ENCODE assay signal across 11 cellular contexts in genomic region chr2:98378901-98379300, GRCh38. TPM values are rescaled to one million over a fixed set of nuclear protein-coding genes. Genes with fewer than 3 reads are reported as not detected.
DNase-seq lines count a peak whose midpoint lies in the region; ATAC-seq and TF ChIP-seq lines count a peak whose summit lies in the region.
"Had no signal": no experiment of that assay in that cellular context is flagged by ENCODE, and none has a peak within 500 bp of the region (broad histone marks: within the 10 kb centered on the region; RNA-seq: fewer than 3 reads in every experiment).

No MANE protein-coding gene starts in this region.

- H3K4me3 Mint-ChIP-seq in stimulated activated naive B cell treated with anti-CD40 and anti-IgM and Interleukin-4, amounts not matched to agents 10 μg/mL and 1 μg/mL and 100 μg/mL, for 72 hours: no peak overlapping the region
- H3K4me3 Mint-ChIP-seq: natural killer cell treated with Interleukin-12 subunit alpha and Interleukin-12 subunit beta and Interleukin-15 and Interleukin-18, amount 100 ng/mL, for 72 hours had no signal

- H3K9me3 ChIP-seq in body of pancreas: no peaks in the 10 kb centered on the region
- H3K9me3 ChIP-seq in ascending aorta: no peaks in the 10 kb centered on the region
- H3K9me3 ChIP-seq: BE2C had no signal

- H3K36me3 Mint-ChIP-seq in stimulated activated naive B cell treated with anti-CD40 and anti-IgM and Interleukin-4, amounts not matched to agents 10 μg/mL and 1 μg/mL and 100 μg/mL, for 72 hours: no peaks in the 10 kb centered on the region
- H3K36me3 Mint-ChIP-seq: natural killer cell treated with Interleukin-12 subunit alpha and Interleukin-12 subunit beta and Interleukin-15 and Interleukin-18, amount 100 ng/mL, for 72 hours had no signal

- peak; percentile 70 for ATAC-seq in body of pancreas
- ATAC-seq in left colon: peak; percentile 72
- no peak for ATAC-seq in stimulated activated naive B cell treated with anti-CD40 and anti-IgM and Interleukin-4, amounts not matched to agents 10 μg/mL and 1 μg/mL and 100 μg/mL, for 72 hours (replicated peaks)
- ATAC-seq: natural killer cell treated with Interleukin-12 subunit alpha and Interleukin-12 subunit beta and Interleukin-15 and Interleukin-18, amount 100 ng/mL, for 72 hours had no signal

- H3K36me3 ChIP-seq in body of pancreas (replicated peaks in 1 of 2; ENCODE audit: insufficient read depth in 1 of 2, low read depth in 2 of 2) (no peaks in the 10 kb centered on the region), ascending aorta (no peaks in the 10 kb centered on the region)
- H3K36me3 ChIP-seq: BE2C had no signal

- no peaks in the 10 kb centered on the region for H3K4me1 Mint-ChIP-seq in stimulated activated naive B cell treated with anti-CD40 and anti-IgM and Interleukin-4, amounts not matched to agents 10 μg/mL and 1 μg/mL and 100 μg/mL, for 72 hours

- no peaks in the 10 kb centered on the region for H3K9me3 Mint-ChIP-seq in stimulated activated naive B cell treated with anti-CD40 and anti-IgM and Interleukin-4, amounts not matched to agents 10 μg/mL and 1 μg/mL and 100 μg/mL, for 72 hours
- H3K9me3 Mint-ChIP-seq: natural killer cell treated with Interleukin-12 subunit alpha and Interleukin-12 subunit beta and Interleukin-15 and Interleukin-18, amount 100 ng/mL, for 72 hours had no signal

- intact Hi-C loops in body of pancreas (cut with DNase I): no loop called here
- intact Hi-C loops in left colon (cut with DNase I, micrococcal nuclease): no loop called here
- intact Hi-C loops in ascending aorta (cut with DNase I): no loop called here

- no peak for TF ChIP-seq CTCF in AG09319 (IDR thresholded peaks at IDR 0.05; ENCODE audit: low read depth, low read length)
- no peak for TF ChIP-seq CTCF in body of pancreas (IDR thresholded peaks at IDR 0.05)
- no peak for TF ChIP-seq CTCF in ascending aorta (IDR thresholded peaks at IDR 0.05)

- H3K27me3 Mint-ChIP-seq in stimulated activated naive B cell treated with anti-CD40 and anti-IgM and Interleukin-4, amounts not matched to agents 10 μg/mL and 1 μg/mL and 100 μg/mL, for 72 hours: peaks cover 55 to 62% of the 10 kb centered on the region in 2 donors

- peaks cover 0 to 4% of the 10 kb centered on the region in 2 donors for H3K27me3 ChIP-seq in body of pancreas
- H3K27me3 ChIP-seq in ascending aorta: no peaks in the 10 kb centered on the region
- H3K27me3 ChIP-seq: BE2C had no signal

- no peak overlapping the region for H3K27ac Mint-ChIP-seq in stimulated activated naive B cell treated with anti-CD40 and anti-IgM and Interleukin-4, amounts not matched to agents 10 μg/mL and 1 μg/mL and 100 μg/mL, for 72 hours
- H3K27ac Mint-ChIP-seq: natural killer cell treated with Interleukin-12 subunit alpha and Interleukin-12 subunit beta and Interleukin-15 and Interleukin-18, amount 100 ng/mL, for 72 hours had no signal

- H3K4me1 ChIP-seq in body of pancreas (peaks cover 8% of the 10 kb centered on the region), ascending aorta (peaks cover 0 to 6% of the 10 kb centered on the region in 2 donors)
- H3K4me1 ChIP-seq: BE2C had no signal

- 38 to 58% methylated on average over 3 to 4 of the region's 4 CpGs for WGBS in body of pancreas, 2 donors

- no peak for TF ChIP-seq POLR2A in body of pancreas (IDR thresholded peaks at IDR 0.05)

- H3K27ac ChIP-seq in body of pancreas (no peak overlapping the region), ascending aorta (no peak overlapping the region)

- DNase-seq in AG09319 (ENCODE audit: extremely low read depth, low read depth) (peak; percentile 8), NCI-H187 (lab: John Stamatoyannopoulos, UW) (peak; percentile 80 to 85), body of pancreas (peak in 3 of 4 donors; percentile 13 to 39 (median 20)), left colon (no peak), ascending aorta (ENCODE audit: low spot score in 2 of 2) (no peak), T-helper 2 cell (no peak)
- no peak for DNase-seq in activated T-cell treated with anti-CD3 and anti-CD28 coated beads, Interleukin-2, amount 50 U/mL, for 1 hour
- no peak for DNase-seq in stimulated activated naive B cell treated with anti-CD40 and anti-IgM and Interleukin-4, amounts not matched to agents 10 μg/mL and 1 μg/mL and 100 μg/mL, for 72 hours
- DNase-seq: BE2C, NCI-H226 had no signal

- no peak overlapping the region for H3K4me3 ChIP-seq in body of pancreas
- H3K4me3 ChIP-seq in ascending aorta: no peak overlapping the region

RNA-seq across cellular contexts. Expression of gene CNGA3, which starts 32.6 kb away (rescaled TPM):
- 1 to 10 TPM in 1 of 2 donors, not detected in 1; 1.3 TPM for total RNA-seq in body of pancreas
- total RNA-seq in left colon: 1 to 10 TPM in 1 of 2 donors, under 1 TPM in 1; 0.27 to 1.3 TPM
- total RNA-seq in ascending aorta: not detected
- total RNA-seq: natural killer cell treated with Interleukin-12 subunit alpha and Interleukin-12 subunit beta and Interleukin-15 and Interleukin-18, amount 100 ng/mL, for 72 hours had no signal

Comparison
In these comparisons a context has a peak if more than half of its experiments do, and no peak if none do; other contexts are left out.
1. DNase-seq: peak in AG09319 (single experiment), NCI-H187 (2 of 2) and body of pancreas (3 of 4); none in left colon (0 of 2), ascending aorta (0 of 2), activated T-cell treated with anti-CD3 and anti-CD28 coated beads, Interleukin-2, amount 50 U/mL, for 1 hour (single experiment), stimulated activated naive B cell treated with anti-CD40 and anti-IgM and Interleukin-4, amounts not matched to agents 10 μg/mL and 1 μg/mL and 100 μg/mL, for 72 hours (single experiment) and T-helper 2 cell (0 of 5).
2. ATAC-seq: peak in body of pancreas (single experiment) and left colon (single experiment); none in stimulated activated naive B cell treated with anti-CD40 and anti-IgM and Interleukin-4, amounts not matched to agents 10 μg/mL and 1 μg/mL and 100 μg/mL, for 72 hours (0 of 2).